In genomic region chr5:148973455-148973854, GRCh38 we compare ENCODE assay signal across 14 cellular contexts.
A peak's percentile ranks its signal among the peaks of the same experiment; 100 is the strongest.
DNase-seq lines count a peak whose midpoint lies in the region; ATAC-seq, FAIRE-seq and TF ChIP-seq lines count a peak whose summit lies in the region.
"Had no signal": no experiment of that assay in that cellular context is flagged by ENCODE, and none has a peak within 500 bp of the region (broad histone marks: within the 10 kb centered on the region; RNA-seq: fewer than 3 reads in every experiment).

No MANE protein-coding gene starts in this region.

- FAIRE-seq in HepG2 (lab: Jason Lieb, UNC): no peak

- H3K36me3 ChIP-seq in HepG2 (replicated peaks in 1 of 2; ENCODE audit: control insufficient read depth in 1 of 2, insufficient read depth in 2 of 2, low read length in 2 of 2): no peaks in the 10 kb centered on the region
- no peaks in the 10 kb centered on the region for H3K36me3 ChIP-seq in right lobe of liver
- no peaks in the 10 kb centered on the region for H3K36me3 ChIP-seq in mammary epithelial cell (ENCODE audit: insufficient read depth, low read length)
- H3K36me3 ChIP-seq: neutrophil had no signal

- H3K9ac ChIP-seq in HepG2 (ENCODE audit: insufficient read depth, low read depth, low read length): no peak overlapping the region
- no peak overlapping the region for H3K9ac ChIP-seq in mammary epithelial cell (ENCODE audit: insufficient read depth, low read length)

- ATAC-seq in HepG2: no peak
- ATAC-seq in right lobe of liver: no peak
- ATAC-seq in GM19328 (IDR thresholded peaks at IDR 0.05; ENCODE audit: unreplicated experiment): no peak
- ATAC-seq: activated CD4-positive, CD25-positive, alpha-beta regulatory T cell treated with anti-CD3 and anti-CD28 coated beads, Interleukin-2, amount 50 U/mL, for 24 hours had no signal

- WGBS in HepG2 (ENCODE audit: low lambda C conversion rate): 19% methylated on average over 2 of the region's 2 CpGs
- WGBS in right lobe of liver (ENCODE audit: insufficient coverage, low coverage, low lambda C conversion rate, missing lambda C conversion rate): 86% methylated on average over 2 of the region's 2 CpGs
- 83% methylated on average over 2 of the region's 2 CpGs for WGBS in mammary epithelial cell (ENCODE audit: low coverage, missing lambda C conversion rate)

- POLR2A ChIA-PET in HepG2 (lab: Yijun Ruan, JAX): no interaction called here

- TF ChIP-seq POLR2A in HepG2 (IDR thresholded peaks at IDR 0.05; ENCODE audit: insufficient read depth in 1 of 2, low read depth in 2 of 2, low read length in 2 of 2) (no peak), right lobe of liver (IDR thresholded peaks at IDR 0.05) (no peak)

- BruUV-seq in HepG2 (replicated peaks; lab: Mats Ljungman, UMichigan) (no TSS peak), mammary epithelial cell (replicated peaks; lab: Mats Ljungman, UMichigan) (TSS peak; percentile 32)

- H2AFZ ChIP-seq in HepG2 (ENCODE audit: low read length) (no peak overlapping the region), mammary epithelial cell (ENCODE audit: low read depth, low read length) (no peak overlapping the region)

- TF ChIP-seq EP300 in HepG2 (IDR thresholded peaks at IDR 0.05; ENCODE audit: low read depth in 2 of 2, low read length in 2 of 2) (no peak), HepG2 (CRISPR knock-in tag; IDR thresholded peaks at IDR 0.05; ENCODE audit: borderline replicate concordance) (no peak)

- DNase-seq in HepG2 (ENCODE audit: low spot score) (no peak), right lobe of liver (no peak), mammary epithelial cell (no peak), myocyte (ENCODE audit: low read depth) (peak; percentile 61), NCI-H1092 (lab: John Stamatoyannopoulos, UW) (no peak), NCI-H1048 (lab: John Stamatoyannopoulos, UW) (no peak), SKM-1 treated with dmso at 0.1 percent for 144 hours (lab: John Stamatoyannopoulos, UW; ENCODE audit: unreplicated experiment) (no peak)
- DNase-seq: activated T-cell treated with anti-CD3 and anti-CD28 coated beads, Interleukin-2, amount 50 U/mL, for 24 hours; DND-41; SHP77 treated with DMSO at 0.1 percent for 48 hours; stimulated activated CD4-positive, alpha-beta T cell treated with anti-CD3 and anti-CD28 coated beads, Interleukin-2, amount 100 ng/mL, for 24 hours had no signal

- H3K27ac ChIP-seq in HepG2 (ENCODE audit: extremely low read length, insufficient read depth, low read length) (no peak overlapping the region), right lobe of liver (no peak overlapping the region), mammary epithelial cell (ENCODE audit: insufficient read depth, low read depth, low read length) (peak overlapping the region; percentile 23)

- in situ Hi-C loops in HepG2 (cut with HindIII; ENCODE audit: extremely low pct_ligation_motif_present, low pct_unique_long_range_greater_than_20kb) (no loop called here), mammary epithelial cell (cut with MboI; ENCODE audit: low sequenced_read_pairs in 2 of 2) (no loop called here)

- CTCF ChIA-PET in HepG2 (lab: Yijun Ruan, JAX; ENCODE audit: low intra/inter-chr PET ratio, low total read pairs): no interaction called here
- CTCF ChIA-PET in mammary epithelial cell (lab: Charles Lee; ENCODE audit: low non-redundant PET): no interaction called here

- H4K20me1 ChIP-seq in HepG2 (ENCODE audit: insufficient read depth, low read length): no peaks in the 10 kb centered on the region
- H4K20me1 ChIP-seq in mammary epithelial cell (ENCODE audit: insufficient read depth, low read length): no peaks in the 10 kb centered on the region

- no peaks in the 10 kb centered on the region for H3K9me3 ChIP-seq in HepG2 (ENCODE audit: low read length)
- H3K9me3 ChIP-seq in right lobe of liver: no peaks in the 10 kb centered on the region
- H3K9me3 ChIP-seq in mammary epithelial cell (replicated peaks; ENCODE audit: insufficient read depth, low read length): no peaks in the 10 kb centered on the region
- H3K9me3 ChIP-seq: neutrophil had no signal

- TF ChIP-seq CTCF in HepG2 (CRISPR knock-in tag; IDR thresholded peaks at IDR 0.05) (no peak), right lobe of liver (IDR thresholded peaks at IDR 0.05) (no peak), mammary epithelial cell (conservative IDR thresholded peaks at IDR 0.05 in 1 of 2, IDR thresholded peaks at IDR 0.05 in 1 of 2; ENCODE audit: extremely low read depth in 1 of 2, insufficient read depth in 1 of 2, low read depth in 1 of 2, low read length in 2 of 2) (no peak)

- H3K79me2 ChIP-seq in HepG2 (ENCODE audit: insufficient read depth, low read length) (no peaks in the 10 kb centered on the region), mammary epithelial cell (ENCODE audit: insufficient read depth, low read length) (no peaks in the 10 kb centered on the region)

- intact Hi-C loops in HepG2 (cut with micrococcal nuclease; ENCODE audit: unreplicated experiment) (no loop called here), right lobe of liver (cut with DNase I) (no loop called here), mammary epithelial cell (cut with micrococcal nuclease) (no loop called here)

- H3K27me3 ChIP-seq in HepG2 (ENCODE audit: control insufficient read depth in 1 of 2, insufficient read depth in 2 of 2, low read length in 2 of 2): no peaks in the 10 kb centered on the region; a peak in 1 of 5 replicates
- no peaks in the 10 kb centered on the region for H3K27me3 ChIP-seq in right lobe of liver
- no peaks in the 10 kb centered on the region for H3K27me3 ChIP-seq in mammary epithelial cell (ENCODE audit: insufficient read depth, low read length)
- H3K27me3 ChIP-seq: neutrophil had no signal

- H3K4me1 ChIP-seq in HepG2 (ENCODE audit: insufficient read depth, low read length): no peaks in the 10 kb centered on the region
- H3K4me1 ChIP-seq in right lobe of liver: peaks cover 0 to 8% (median 2%) of the 10 kb centered on the region in 4 donors
- H3K4me1 ChIP-seq in mammary epithelial cell (ENCODE audit: insufficient read depth, low read length): peaks cover 51% of the 10 kb centered on the region

- dilution Hi-C loops in mammary epithelial cell (cut with HindIII; ENCODE audit: low sequenced_read_pairs): no loop called here

- no peak for TF ChIP-seq RAD21 in HepG2 (CRISPR knock-in tag; IDR thresholded peaks at IDR 0.05)

- H3K4me2 ChIP-seq in HepG2 (ENCODE audit: low read depth, low read length) (no peak overlapping the region), mammary epithelial cell (ENCODE audit: insufficient read depth, low read depth, low read length) (no peak overlapping the region)

- H3K4me3 ChIP-seq in HepG2 (replicated peaks in 1 of 3; ENCODE audit: insufficient read depth in 1 of 3, low read depth in 2 of 3, low read length in 3 of 3) (no peak overlapping the region), right lobe of liver (no peak overlapping the region), mammary epithelial cell (replicated peaks in 1 of 3; ENCODE audit: insufficient read depth in 1 of 3, low read depth in 2 of 3, low read length in 3 of 3) (no peak overlapping the region)

TF ChIP-seq in HepG2, 621 proteins besides CTCF, POLR2A, EP300 and RAD21:
- TF ChIP-seq CAMTA2 (CRISPR knock-in tag; IDR thresholded peaks at IDR 0.05; ENCODE audit: borderline replicate concordance): no peak
- no peak for TF ChIP-seq DRAP1 (CRISPR knock-in tag; IDR thresholded peaks at IDR 0.05)
- TF ChIP-seq HCFC1 (IDR thresholded peaks at IDR 0.05; ENCODE audit: low read depth, low read length): no peak
- TF ChIP-seq ZNF615 (CRISPR knock-in tag; IDR thresholded peaks at IDR 0.05; ENCODE audit: borderline replicate concordance): no peak
- no peak for TF ChIP-seq CHD2 (IDR thresholded peaks at IDR 0.05; ENCODE audit: low read depth, low read length)
- peak; percentile 51; the same call in 1 of the 2 replicates for TF ChIP-seq MAFF (IDR thresholded peaks at IDR 0.05; ENCODE audit: low read depth, low read length)
- no peak for TF ChIP-seq ATF7 (IDR thresholded peaks at IDR 0.05)
- no peak for TF ChIP-seq ATF7 (CRISPR knock-in tag; IDR thresholded peaks at IDR 0.05)
- no peak for TF ChIP-seq REL (CRISPR knock-in tag; conservative IDR thresholded peaks at IDR 0.05)
- TF ChIP-seq MAFK (conservative IDR thresholded peaks at IDR 0.05 in 1 of 2, IDR thresholded peaks at IDR 0.05 in 1 of 2; ENCODE audit: low read length in 2 of 2): peak; percentile 23 to 75; a peak in 3 of 4 replicates
- TF ChIP-seq CREB3 (CRISPR knock-in tag; IDR thresholded peaks at IDR 0.05): no peak
